ENCODE assay signal across 29 cellular contexts in the genomic region with DNA sequence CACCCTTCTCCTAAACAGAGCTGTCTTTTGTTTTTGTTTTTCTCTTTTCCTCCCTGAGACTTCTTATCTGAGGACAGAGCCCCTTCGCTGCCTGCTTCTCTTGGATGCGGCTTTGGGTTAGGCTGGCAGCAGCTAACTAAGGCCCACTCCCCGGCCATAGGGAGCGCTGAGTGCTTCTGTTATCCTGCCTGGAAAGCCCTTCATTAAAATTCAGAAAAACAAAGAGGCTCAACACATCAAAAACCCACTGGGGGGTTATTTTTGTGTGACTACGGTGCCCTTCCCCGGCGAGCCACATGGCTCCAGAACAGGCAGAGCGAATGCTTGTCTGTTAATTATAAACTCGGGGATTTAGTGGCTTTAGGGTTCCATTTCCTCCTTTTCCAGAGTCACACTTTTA.
DNase-seq lines count a peak whose midpoint lies in the region; TF ChIP-seq lines count a peak whose summit lies in the region.
"Had no signal": no experiment of that assay in that cellular context is flagged by ENCODE, and none has a peak within 500 bp of the region (broad histone marks: within the 10 kb centered on the region; RNA-seq: fewer than 3 reads in every experiment).

No MANE protein-coding gene starts in this region.

- no peak overlapping the region for H3K23ac ChIP-seq in mesenchymal stem cell (ENCODE audit: low read length in 2 of 2)

- H3K4me1 ChIP-seq in HUES64 (ENCODE audit: insufficient read depth, low read length) = peaks cover 25% of the 10 kb centered on the region
- peaks cover 5% of the 10 kb centered on the region for H3K4me1 ChIP-seq in mesenchymal stem cell (ENCODE audit: control insufficient read depth, insufficient read depth, low read depth, low read length)
- no peaks in the 10 kb centered on the region for H3K4me1 ChIP-seq in sigmoid colon
- H3K4me1 ChIP-seq: left lung had no signal

- TF ChIP-seq CTCF in dorsolateral prefrontal cortex (IDR thresholded peaks at IDR 0.05 in 54 of 56, conservative IDR thresholded peaks at IDR 0.05 in 2 of 56; ENCODE audit: low read depth in 1 of 56, partially characterized antibody in 56 of 56) (no peak), sigmoid colon (IDR thresholded peaks at IDR 0.05) (no peak)

- no peak overlapping the region for H3K4me2 ChIP-seq in mesenchymal stem cell (ENCODE audit: low read length, poor library complexity, severe bottlenecking)
- H3K4me2 ChIP-seq: smooth muscle cell had no signal

- H2BK5ac ChIP-seq in mesenchymal stem cell (ENCODE audit: low read depth, low read length, poor library complexity, severe bottlenecking) = no peak overlapping the region

- H3K36me3 ChIP-seq in HUES64 (ENCODE audit: insufficient read depth, low read length) = no peaks in the 10 kb centered on the region
- H3K36me3 ChIP-seq in mesenchymal stem cell (ENCODE audit: control insufficient read depth in 1 of 2, insufficient read depth in 2 of 2, low read depth in 1 of 2, low read length in 2 of 2) = peaks cover 13 to 22% of the 10 kb centered on the region in 2 experiments
- H3K36me3 ChIP-seq in sigmoid colon = peaks cover 0 to 39% (median 10%) of the 10 kb centered on the region in 4 donors
- H3K36me3 ChIP-seq: transverse colon had no signal

- H3K9ac ChIP-seq in HUES64 (ENCODE audit: low read depth, low read length) = peak overlapping the region; percentile 7; the same call in 1 of the 2 replicates
- no peak overlapping the region for H3K9ac ChIP-seq in mesenchymal stem cell (ENCODE audit: low read length)

- TF ChIP-seq POLR2A in sigmoid colon (IDR thresholded peaks at IDR 0.05) = no peak

- intact Hi-C loops in dorsolateral prefrontal cortex (cut with DNase I) (loop anchor here in 1 of 2 donors (10.0 kb wide), 1 partner anchor 380 kb away; no protein-coding TSS in a partner anchor), sigmoid colon (cut with DNase I) (no loop called here)

- H3K18ac ChIP-seq in mesenchymal stem cell (ENCODE audit: low read depth in 1 of 2, low read length in 2 of 2) = no peak overlapping the region

- H3K4me3 ChIP-seq in HUES64 (ENCODE audit: low read length) = no peak overlapping the region
- H3K4me3 ChIP-seq in dorsolateral prefrontal cortex = no peak overlapping the region
- no peak overlapping the region for H3K4me3 ChIP-seq in mesenchymal stem cell (ENCODE audit: insufficient read depth in 1 of 2, low read depth in 1 of 2, low read length in 2 of 2)
- no peak overlapping the region for H3K4me3 ChIP-seq in sigmoid colon
- H3K4me3 ChIP-seq: heart left ventricle, left lung, smooth muscle cell, stomach, transverse colon had no signal

- WGBS in HUES64 = 16% methylated on average over 9 of the region's 9 CpGs
- 89% methylated on average over 9 of the region's 9 CpGs for WGBS in mesenchymal stem cell
- WGBS in sigmoid colon, 2 donors = 80 to 81% methylated on average over 9 of the region's 9 CpGs

- H3K79me1 ChIP-seq in mesenchymal stem cell (replicated peaks; ENCODE audit: low read length, poor library complexity, severe bottlenecking) = no peaks in the 10 kb centered on the region

- H2AK5ac ChIP-seq in mesenchymal stem cell (ENCODE audit: low read length, severe bottlenecking) = no peak overlapping the region

- H3K14ac ChIP-seq in mesenchymal stem cell (ENCODE audit: low read length in 2 of 2) = no peak overlapping the region

- H3K4ac ChIP-seq in mesenchymal stem cell (ENCODE audit: low read depth in 1 of 2, low read length in 2 of 2) = no peak overlapping the region

- H3K9me3 ChIP-seq in HUES64 (ENCODE audit: insufficient read depth, low read depth, low read length) (no peaks in the 10 kb centered on the region), mesenchymal stem cell (ENCODE audit: control insufficient read depth, low read length) (no peaks in the 10 kb centered on the region), sigmoid colon (no peaks in the 10 kb centered on the region)
- H3K9me3 ChIP-seq: heart left ventricle, left lung, stomach, transverse colon had no signal

- TF ChIP-seq EP300 in sigmoid colon (IDR thresholded peaks at IDR 0.05) = no peak

- H2BK15ac ChIP-seq in mesenchymal stem cell (ENCODE audit: low read depth, poor library complexity, severe bottlenecking) = no peak overlapping the region

- no peak overlapping the region for H4K8ac ChIP-seq in mesenchymal stem cell (ENCODE audit: low read length)

- H2BK12ac ChIP-seq in mesenchymal stem cell (ENCODE audit: low read length in 2 of 2) = no peak overlapping the region

- no peak overlapping the region for H2BK120ac ChIP-seq in mesenchymal stem cell (ENCODE audit: low read depth, low read length)

- DNase-seq in dorsolateral prefrontal cortex (no peak), iPS-NIHi11 (ENCODE audit: low spot score) (peak; percentile 51), renal cortical epithelial cell (ENCODE audit: low read depth) (peak; percentile 29), mesenchymal stem cell (no peak), sigmoid colon (no peak)
- DNase-seq in activated effector memory CD4-positive, alpha-beta T cell treated with Interleukin-2 at 50 U/mL for 16 hours = no peak
- DNase-seq: ACHN; activated CD4-positive, alpha-beta T cell treated with anti-CD3 and anti-CD28 coated beads, Interleukin-2, amount 10 ng/mL, durations not matched to agents 24 days and 14 days; activated T-cell treated with anti-CD3 and anti-CD28 coated beads, Interleukin-2, amount 50 U/mL, for 1 hour; DMS79 treated with DMSO at 0.1 percent for 48 hours; effector memory CD4-positive, alpha-beta T cell; erythroblast; heart left ventricle; HFFc6; left lung; MV-4-11; naive thymus-derived CD4-positive, alpha-beta T cell; NCI-H1694 treated with DMSO at 0.1 percent for 48 hours; NCI-H2171; NCI-H510A; NK-92 treated with Interleukin-12 subunit alpha and Interleukin-12 subunit beta, amount 100 ng/mL, for 24 hours; retina; SHP77 treated with DMSO at 0.1 percent for 48 hours; stimulated activated CD4-positive, alpha-beta T cell treated with anti-CD3 and anti-CD28 coated beads, Interleukin-1b, Interleukin-23, amount 100 ng/mL, for 48 hours; stomach; transverse colon had no signal

- H3K27ac ChIP-seq in HUES64 (ENCODE audit: low read depth, low read length) = peak overlapping the region; percentile 48; the same call in 1 of the 2 replicates
- H3K27ac ChIP-seq in dorsolateral prefrontal cortex = peak overlapping the region in 50 of 59 donors; percentile 3 to 85 (median 68)
- no peak overlapping the region for H3K27ac ChIP-seq in mesenchymal stem cell (ENCODE audit: low read length, poor library complexity, severe bottlenecking)
- H3K27ac ChIP-seq in sigmoid colon = no peak overlapping the region
- H3K27ac ChIP-seq: heart left ventricle, left lung, stomach, transverse colon, VCaP had no signal

- H3K27me3 ChIP-seq in HUES64 (ENCODE audit: insufficient read depth, low read length) (no peaks in the 10 kb centered on the region), dorsolateral prefrontal cortex (no peaks in the 10 kb centered on the region), mesenchymal stem cell (ENCODE audit: control insufficient read depth in 1 of 2, insufficient read depth in 1 of 2, low read length in 2 of 2) (peaks cover 0 to 6% of the 10 kb centered on the region in 2 experiments), sigmoid colon (no peaks in the 10 kb centered on the region)
- H3K27me3 ChIP-seq: heart left ventricle, left lung, stomach, transverse colon had no signal

- H2AFZ ChIP-seq in mesenchymal stem cell (ENCODE audit: low read depth, low read length) = no peak overlapping the region

- no peak overlapping the region for H4K91ac ChIP-seq in mesenchymal stem cell (ENCODE audit: low read length)

Comparison
In these comparisons a context has a peak if more than half of its experiments do, and no peak if none do; other contexts are left out.
1. H3K27ac ChIP-seq: peak in HUES64 (single experiment) and dorsolateral prefrontal cortex (50 of 59); none in mesenchymal stem cell (single experiment) and sigmoid colon (0 of 4).
2. DNase-seq: peak in iPS-NIHi11 (single experiment) and renal cortical epithelial cell (single experiment); none in dorsolateral prefrontal cortex (0 of 10), mesenchymal stem cell (single experiment), activated effector memory CD4-positive, alpha-beta T cell treated with Interleukin-2 at 50 U/mL for 16 hours (single experiment) and sigmoid colon (single experiment).